25 cellular contexts compared by ENCODE assay signal in genomic region chr9:108196332-108196731, GRCh38.
"Had no signal": no experiment of that assay in that cellular context is flagged by ENCODE, and none has a peak within 500 bp of the region (broad histone marks: within the 10 kb centered on the region; RNA-seq: fewer than 3 reads in every experiment).

No MANE protein-coding gene starts in this region.

- H3K36me3 ChIP-seq: adrenal gland, breast epithelium, SJCRH30 had no signal

- ATAC-seq: activated CD4-positive, alpha-beta T cell treated with anti-CD3 and anti-CD28 coated beads for 36 hours; activated CD4-positive, CD25-positive, alpha-beta regulatory T cell treated with anti-CD3 and anti-CD28 coated beads, Interleukin-2, amount 50 U/mL, for 24 hours; activated naive CD4-positive, alpha-beta T cell treated with anti-CD3 and anti-CD28 coated beads, Interleukin-2, amount 50 U/mL, for 72 hours; activated T-cell treated with anti-CD3 and anti-CD28 coated beads, Interleukin-2, amount 50 U/mL, for 4 hours; body of pancreas; Panc1 had no signal

- H3K9me3 ChIP-seq: adrenal gland, SJCRH30 had no signal

- H3K4me3 ChIP-seq: adrenal gland, body of pancreas, breast epithelium, SJCRH30, SK-N-MC had no signal

- H3K4me1 ChIP-seq: adrenal gland, breast epithelium, SJCRH30 had no signal

- H3K27me3 ChIP-seq: adrenal gland, body of pancreas, breast epithelium, SJCRH30 had no signal

- DNase-seq: activated CD4-positive, alpha-beta memory T cell treated with anti-CD3 and anti-CD28 coated beads for 36 hours; activated CD4-positive, alpha-beta T cell treated with anti-CD3 and anti-CD28 coated beads for 36 hours; activated CD4-positive, alpha-beta T cell treated with anti-CD3 and anti-CD28 coated beads, Interleukin-2, amount 50 U/mL, for 1 hour; activated CD8-positive, alpha-beta memory T cell treated with anti-CD3 and anti-CD28 coated beads, Interleukin-2, amount 50 U/mL, for 4 hours; activated gamma-delta T cell treated with Interleukin-2 at 50 U/mL for 16 hours; activated naive CD4-positive, alpha-beta T cell treated with anti-CD3 and anti-CD28 coated beads for 36 hours; activated T-cell treated with anti-CD3 and anti-CD28 coated beads for 4 hours; activated T-cell treated with anti-CD3 and anti-CD28 coated beads, Interleukin-2, amount 50 U/mL, for 4 hours; adrenal gland; body of pancreas; KG1; NCI-H1092 treated with DMSO at 0.1 percent for 48 hours; NCI-H146; NCI-H187; NCI-H2029 treated with DMSO at 0.1 percent for 48 hours; NCI-H345; NCI-H524 treated with DMSO at 0.1 percent for 48 hours; NCI-H774; SHP77; SJCRH30 had no signal

- H3K27ac ChIP-seq: adrenal gland, body of pancreas, breast epithelium, SJCRH30, SK-N-MC had no signal
